In genomic region chr20:49207071-49207470, GRCh38 we compare ENCODE assay signal across 14 cellular contexts. TPM values are rescaled to one million over a fixed set of nuclear protein-coding genes. Genes with fewer than 3 reads are reported as not detected.
DNase-seq lines count a peak whose midpoint lies in the region; ATAC-seq, FAIRE-seq and TF ChIP-seq lines count a peak whose summit lies in the region.
"Had no signal": no experiment of that assay in that cellular context is flagged by ENCODE, and none has a peak within 500 bp of the region (broad histone marks: within the 10 kb centered on the region; RNA-seq: fewer than 3 reads in every experiment).

No MANE protein-coding gene starts in this region.

- no peak overlapping the region for H3K4me3 Mint-ChIP-seq in natural killer cell
- H3K4me3 Mint-ChIP-seq: dendritic cell treated with granulocyte-macrophage colony-stimulating factor and Interleukin-4, amounts not matched to agents 40 ng/mL and 50 ng/mL, for 4 days had no signal

- peaks cover 11% of the 10 kb centered on the region for H3K9me3 ChIP-seq in DND-41 (ENCODE audit: insufficient read depth, low read length, severe bottlenecking)
- H3K9me3 ChIP-seq in Panc1 (ENCODE audit: control insufficient read depth, insufficient read depth, low read depth, low read length): no peaks in the 10 kb centered on the region; the same call in 1 of the 2 replicates
- peaks cover 0 to 11% of the 10 kb centered on the region in 2 donors for H3K9me3 ChIP-seq in right atrium auricular region
- H3K9me3 ChIP-seq: psoas muscle, tibial artery had no signal

- POLR2A ChIA-PET in Panc1 (lab: Charles Lee): interaction anchor here (0.6 kb wide), 1 partner anchor 31 kb away, joined by 7 read pairs; no protein-coding TSS in a partner anchor

- peak; percentile 50 for TF ChIP-seq CTCF in DND-41 (IDR thresholded peaks at IDR 0.05; ENCODE audit: borderline replicate concordance, extremely low read depth, low read length, poor library complexity, severe bottlenecking)
- peak; percentile 35 for TF ChIP-seq CTCF in GM13976 (IDR thresholded peaks at IDR 0.05; ENCODE audit: borderline replicate concordance, control extremely low read depth, extremely low read depth, insufficient read depth, missing control alignments)
- no peak for TF ChIP-seq CTCF in Panc1 (IDR thresholded peaks at IDR 0.05)
- peak; percentile 2 for TF ChIP-seq CTCF in fibroblast of mammary gland (conservative IDR thresholded peaks at IDR 0.05; ENCODE audit: control insufficient read depth, insufficient read depth, low read depth, low read length)
- no peak for TF ChIP-seq CTCF in right atrium auricular region (IDR thresholded peaks at IDR 0.05)
- no peak for TF ChIP-seq CTCF in natural killer cell (IDR thresholded peaks at IDR 0.05)

- H3K27ac ChIP-seq in DND-41 (ENCODE audit: low read length): no peak overlapping the region
- H3K27ac ChIP-seq in Panc1 (ENCODE audit: low read length): no peak overlapping the region
- H3K27ac ChIP-seq in right atrium auricular region: no peak overlapping the region
- H3K27ac ChIP-seq: heart left ventricle, psoas muscle, tibial artery had no signal

- no peaks in the 10 kb centered on the region for H3K4me1 Mint-ChIP-seq in natural killer cell

- BruUV-seq in Panc1 (replicated peaks; lab: Mats Ljungman, UMichigan): no TSS peak

- no peaks in the 10 kb centered on the region for H3K9me3 Mint-ChIP-seq in natural killer cell

- in situ Hi-C loops in GM13976 (cut with MboI; ENCODE audit: low sequenced_read_pairs, unreplicated experiment) (no loop called here), Panc1 (cut with HindIII; ENCODE audit: low pct_unique_long_range_greater_than_20kb, low sequenced_read_pairs) (no loop called here)

- no peak overlapping the region; the same call in 1 of the 2 replicates for H2AFZ ChIP-seq in DND-41 (ENCODE audit: low read depth, low read length)

- H4K20me1 ChIP-seq in DND-41 (ENCODE audit: insufficient read depth, low read length): no peaks in the 10 kb centered on the region

- H3K79me2 ChIP-seq in DND-41 (ENCODE audit: insufficient read depth, low read length): no peaks in the 10 kb centered on the region

- H3K4me3 ChIP-seq in DND-41 (ENCODE audit: low read depth in 1 of 2, low read length in 2 of 2) (no peak overlapping the region), Panc1 (ENCODE audit: low read depth in 2 of 2, low read length in 2 of 2) (no peak overlapping the region), fibroblast of mammary gland (ENCODE audit: control insufficient read depth, low read depth, low read length) (no peak overlapping the region), right atrium auricular region (no peak overlapping the region)
- H3K4me3 ChIP-seq: heart left ventricle, psoas muscle, tibial artery had no signal

- intact Hi-C loops in Panc1 (cut with micrococcal nuclease; ENCODE audit: unreplicated experiment): no loop called here
- intact Hi-C loops in natural killer cell (cut with micrococcal nuclease): no loop called here

- CTCF ChIA-PET in Panc1 (lab: Charles Lee): interaction anchor here (1.5 kb wide), 1 partner anchor 10 kb away, joined by 4 read pairs; no protein-coding TSS in a partner anchor

- H3K27me3 ChIP-seq in DND-41 (ENCODE audit: insufficient read depth, low read length, poor library complexity): no peaks in the 10 kb centered on the region
- no peaks in the 10 kb centered on the region for H3K27me3 ChIP-seq in Panc1 (ENCODE audit: control insufficient read depth, insufficient read depth, low read length)
- H3K27me3 ChIP-seq in right atrium auricular region: no peaks in the 10 kb centered on the region
- H3K27me3 ChIP-seq: heart left ventricle, tibial artery had no signal

- H3K27me3 Mint-ChIP-seq in natural killer cell (ENCODE audit: low read depth in 2 of 2): no peaks in the 10 kb centered on the region
- H3K27me3 Mint-ChIP-seq: dendritic cell treated with granulocyte-macrophage colony-stimulating factor and Interleukin-4, amounts not matched to agents 40 ng/mL and 50 ng/mL, for 4 days had no signal

- FAIRE-seq in frontal cortex (lab: Jason Lieb, UNC): no peak

- DNase-seq in DND-41: no peak
- DNase-seq in GM13976 (ENCODE audit: low spot score): peak; percentile 45
- no peak for DNase-seq in Panc1 (ENCODE audit: low read depth, low spot score)
- DNase-seq in fibroblast of mammary gland (ENCODE audit: low read depth): no peak
- no peak for DNase-seq in right atrium auricular region (ENCODE audit: low spot score)
- DNase-seq in natural killer cell: no peak
- DNase-seq in frontal cortex (ENCODE audit: low spot score in 2 of 2): no peak
- DNase-seq: DMS153, heart left ventricle, NCI-H1092 treated with DMSO at 0.1 percent for 48 hours, psoas muscle, tibial artery had no signal

- H3K4me2 ChIP-seq in DND-41 (ENCODE audit: insufficient read depth, low read length): no peak overlapping the region

- H3K27ac Mint-ChIP-seq in natural killer cell: no peak overlapping the region
- H3K27ac Mint-ChIP-seq: dendritic cell treated with granulocyte-macrophage colony-stimulating factor and Interleukin-4, amounts not matched to agents 40 ng/mL and 50 ng/mL, for 4 days had no signal

- H3K36me3 ChIP-seq in DND-41 (ENCODE audit: insufficient read depth, low read length) (no peaks in the 10 kb centered on the region), Panc1 (ENCODE audit: control insufficient read depth, insufficient read depth, low read length) (no peaks in the 10 kb centered on the region), right atrium auricular region (no peaks in the 10 kb centered on the region)
- H3K36me3 ChIP-seq: heart left ventricle, tibial artery had no signal

- no peaks in the 10 kb centered on the region for H3K4me1 ChIP-seq in DND-41 (ENCODE audit: insufficient read depth, low read length)
- H3K4me1 ChIP-seq in Panc1 (ENCODE audit: control insufficient read depth, insufficient read depth, low read length): no peaks in the 10 kb centered on the region
- H3K4me1 ChIP-seq in right atrium auricular region: no peaks in the 10 kb centered on the region
- H3K4me1 ChIP-seq: heart left ventricle, psoas muscle, tibial artery had no signal

- H3K36me3 Mint-ChIP-seq in natural killer cell: no peaks in the 10 kb centered on the region

- H3K9ac ChIP-seq in DND-41 (ENCODE audit: low read depth, low read length): no peak overlapping the region

- ATAC-seq in DND-41 (ENCODE audit: insufficient read depth, low read depth): no peak
- ATAC-seq in Panc1: peak; percentile 83
- ATAC-seq in natural killer cell: no peak
- no peak for ATAC-seq in HG03095 (IDR thresholded peaks at IDR 0.05; ENCODE audit: unreplicated experiment)
- ATAC-seq: heart left ventricle, psoas muscle had no signal

RNA-seq across cellular contexts. Expression of gene DDX27, which starts 12.1 kb away (rescaled TPM):
- total RNA-seq in Panc1 (2021; ENCODE audit: unreplicated experiment): 63.4 TPM
- 79.2 TPM for polyA plus RNA-seq in Panc1 (2012; ENCODE audit: insufficient read length)
- total RNA-seq in right atrium auricular region: 10 to 100 TPM; 10.2 to 20.6 TPM
- total RNA-seq in natural killer cell: 10 to 100 TPM; 71.5 to 91.3 (median 75.9) TPM
- total RNA-seq in frontal cortex: 19.6 TPM

RNA-seq across cellular contexts. Expression of gene STAU1, which starts 18.9 kb away (rescaled TPM):
- total RNA-seq in Panc1 (2021; ENCODE audit: unreplicated experiment): 103 TPM
- 75.8 TPM for polyA plus RNA-seq in Panc1 (2012; ENCODE audit: insufficient read length)
- total RNA-seq in right atrium auricular region: 10 to 100 TPM; 62.9 to 77.0 TPM
- 10 to 100 TPM; 47.3 to 54.9 (median 49.9) TPM for total RNA-seq in natural killer cell
- 46.5 TPM for total RNA-seq in frontal cortex

Comparison
In these comparisons a context has a peak if more than half of its experiments do, and no peak if none do; other contexts are left out.
1. CTCF ChIP-seq: peak in DND-41 (single experiment), GM13976 (single experiment) and fibroblast of mammary gland (single experiment); none in Panc1 (single experiment), right atrium auricular region (0 of 2) and natural killer cell (single experiment).